Comparison of ENCODE assay signal across 1 cellular context in genomic region chr1:33131191-33131590, GRCh38.
TF ChIP-seq lines count a peak whose summit lies in the region.

No MANE protein-coding gene starts in this region.

TF ChIP-seq in SK-N-SH, 30 proteins besides CTCF, POLR2A, EP300 and RAD21 (continued from another document):
- TF ChIP-seq REST (IDR thresholded peaks at IDR 0.05; ENCODE audit: low read depth, low read length) (no peak), FOXM1 (IDR thresholded peaks at IDR 0.05; ENCODE audit: low read depth) (no peak), SIN3A (IDR thresholded peaks at IDR 0.05; ENCODE audit: borderline replicate concordance, low read depth, low read length) (no peak)
